Comparison of ENCODE assay signal across 23 cellular contexts in genomic region chr7:76231583-76231982, GRCh38. TPM values are rescaled to one million over a fixed set of nuclear protein-coding genes. Genes with fewer than 3 reads are reported as not detected.
"Had no signal": no experiment of that assay in that cellular context is flagged by ENCODE, and none has a peak within 500 bp of the region (broad histone marks: within the 10 kb centered on the region; RNA-seq: fewer than 3 reads in every experiment).

No MANE protein-coding gene starts in this region.

- H3K4me3 ChIP-seq: coronary artery, esophagus muscularis mucosa, right atrium auricular region, transverse colon, vagina had no signal

- H3K27ac Mint-ChIP-seq: activated naive CD8-positive, alpha-beta T cell; memory B cell; natural killer cell treated with Interleukin-12 subunit alpha and Interleukin-12 subunit beta and Interleukin-15 and Interleukin-18, amount 100 ng/mL, for 72 hours; progenitor cell of endocrine pancreas had no signal

- H3K9me3 Mint-ChIP-seq: central memory CD8-positive, alpha-beta T cell; natural killer cell treated with Interleukin-12 subunit alpha and Interleukin-12 subunit beta and Interleukin-15 and Interleukin-18, amount 100 ng/mL, for 72 hours had no signal

- H3K27ac ChIP-seq: coronary artery, esophagus muscularis mucosa, right atrium auricular region, transverse colon, vagina had no signal

- ATAC-seq: left ventricle myocardium superior; natural killer cell treated with Interleukin-12 subunit alpha and Interleukin-12 subunit beta and Interleukin-15 and Interleukin-18, amount 100 ng/mL, for 72 hours had no signal

- H3K27me3 ChIP-seq: vagina had no signal

- H3K9me3 ChIP-seq: esophagus muscularis mucosa, right atrium auricular region, transverse colon, vagina had no signal

- H3K36me3 Mint-ChIP-seq: activated naive CD8-positive, alpha-beta T cell; natural killer cell treated with Interleukin-12 subunit alpha and Interleukin-12 subunit beta and Interleukin-15 and Interleukin-18, amount 100 ng/mL, for 72 hours had no signal

- H3K4me3 Mint-ChIP-seq: activated naive CD8-positive, alpha-beta T cell; brain; central memory CD8-positive, alpha-beta T cell; memory B cell; natural killer cell treated with Interleukin-12 subunit alpha and Interleukin-12 subunit beta and Interleukin-15 and Interleukin-18, amount 100 ng/mL, for 72 hours had no signal

- H3K36me3 ChIP-seq: esophagus muscularis mucosa, right atrium auricular region, transverse colon, vagina had no signal

- DNase-seq: activated CD4-positive, alpha-beta T cell treated with anti-CD3 and anti-CD28 coated beads, Interleukin-2, amount 50 U/mL, for 1 hour; activated CD8-positive, alpha-beta memory T cell treated with anti-CD3 and anti-CD28 coated beads for 24 hours; activated gamma-delta T cell treated with Interleukin-2 at 50 U/mL for 16 hours; amygdala; effector CD4-positive, alpha-beta T cell; kidney glomerular epithelial cell; left ventricle myocardium superior; occipital lobe; small intestine; stimulated activated CD4-positive, alpha-beta T cell treated with anti-CD3 and anti-CD28 coated beads, Interleukin-4, amount 100 ng/mL, for 4 hours; stimulated activated CD8-positive, alpha-beta memory T cell treated with anti-CD3 and anti-CD28 coated beads, Interleukin-4, amount 100 ng/mL, for 48 hours; stimulated activated naive CD4-positive, alpha-beta T cell treated with Interleukin-2 at 50 U/mL for 16 hours; transverse colon had no signal

RNA-seq across cellular contexts. Expression of gene SRRM3, which starts 29.9 kb away (rescaled TPM):
- total RNA-seq: natural killer cell treated with Interleukin-12 subunit alpha and Interleukin-12 subunit beta and Interleukin-15 and Interleukin-18, amount 100 ng/mL, for 72 hours had no signal
